Comparison of ENCODE assay signal across 15 cellular contexts in the genomic region with DNA sequence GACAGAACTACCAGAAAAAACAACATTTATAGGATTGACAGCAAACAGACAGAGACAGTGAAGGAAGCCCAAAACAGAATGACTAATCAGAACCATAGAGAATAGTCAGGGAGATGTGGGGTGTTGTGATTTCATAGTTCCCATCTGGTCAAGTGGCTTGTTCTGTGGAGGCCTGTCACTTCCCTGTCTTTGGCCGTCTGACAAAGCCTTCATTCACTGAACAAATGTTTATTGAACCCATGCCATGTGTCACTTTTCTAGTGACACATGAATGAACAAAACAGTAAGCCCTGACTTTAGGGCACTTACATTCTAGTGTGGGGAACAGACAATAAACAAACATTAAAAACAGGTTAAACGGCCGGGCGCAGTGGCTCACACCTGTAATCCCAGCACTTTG. TPM values are rescaled to one million over a fixed set of nuclear protein-coding genes. Genes with fewer than 3 reads are reported as not detected.
DNase-seq lines count a peak whose midpoint lies in the region; ATAC-seq and TF ChIP-seq lines count a peak whose summit lies in the region.
"Had no signal": no experiment of that assay in that cellular context is flagged by ENCODE, and none has a peak within 500 bp of the region (broad histone marks: within the 10 kb centered on the region; RNA-seq: fewer than 3 reads in every experiment).

No MANE protein-coding gene starts in this region.

- H3K36me3 Mint-ChIP-seq in CD4-positive, alpha-beta memory T cell, result peaks cover under 1 to 21% of the 10 kb centered on the region in 2 donors
- peaks cover 0 to 5% (median 0%) of the 10 kb centered on the region in 5 donors for H3K36me3 Mint-ChIP-seq in naive thymus-derived CD4-positive, alpha-beta T cell
- H3K36me3 Mint-ChIP-seq: naive B cell had no signal

- POLR2A ChIA-PET in CD4-positive, alpha-beta memory T cell (lab: Charles Lee; ENCODE audit: partially characterized antibody), result no interaction called here
- POLR2A ChIA-PET in naive thymus-derived CD4-positive, alpha-beta T cell (lab: Charles Lee), result no interaction called here
- POLR2A ChIA-PET in A673 (lab: Charles Lee; ENCODE audit: low non-redundant PET), result no interaction called here

- H3K9me3 Mint-ChIP-seq in CD4-positive, alpha-beta memory T cell, result peaks cover 0 to 7% (median 0%) of the 10 kb centered on the region in 8 donors
- no peaks in the 10 kb centered on the region for H3K9me3 Mint-ChIP-seq in naive thymus-derived CD4-positive, alpha-beta T cell
- H3K9me3 Mint-ChIP-seq: activated CD4-positive, alpha-beta T cell treated with anti-CD3 and anti-CD28 coated beads, Interleukin-2, amount 10 ng/mL, durations not matched to agents 7 days and 5 days; naive B cell had no signal

- H3K4me1 Mint-ChIP-seq in CD4-positive, alpha-beta memory T cell, result peaks cover 11 to 40% (median 24%) of the 10 kb centered on the region in 4 donors
- H3K4me1 Mint-ChIP-seq in naive thymus-derived CD4-positive, alpha-beta T cell, result peaks cover 15 to 38% (median 31%) of the 10 kb centered on the region in 7 donors

- no peak for DNase-seq in CD4-positive, alpha-beta memory T cell
- DNase-seq in DMS53 treated with DMSO at 0.1 percent for 48 hours (lab: John Stamatoyannopoulos, UW; ENCODE audit: unreplicated experiment), result peak; percentile 46
- peak in 1 of 2 donors; percentile 45 for DNase-seq in breast epithelium (ENCODE audit: low spot score in 2 of 2)
- DNase-seq in naive thymus-derived CD4-positive, alpha-beta T cell, result no peak
- no peak for DNase-seq in NCI-H526 treated with DMSO at 0.1 percent for 48 hours (lab: John Stamatoyannopoulos, UW)
- DNase-seq in A673 (ENCODE audit: low spot score), result no peak
- DNase-seq in activated effector memory CD4-positive, alpha-beta T cell treated with anti-CD3 and anti-CD28 coated beads, Interleukin-2, amount 50 U/mL, for 16 hours, result no peak
- DNase-seq: activated CD4-positive, alpha-beta T cell treated with anti-CD3 and anti-CD28 coated beads, Interleukin-2, amount 10 ng/mL, durations not matched to agents 7 days and 5 days; activated gamma-delta T cell; brain microvascular endothelial cell; glutamatergic neuron; naive B cell; SW 1271 had no signal

- no peaks in the 10 kb centered on the region for H3K9me3 ChIP-seq in CD4-positive, alpha-beta memory T cell (ENCODE audit: control insufficient read depth in 1 of 2, low read length in 2 of 2)
- H3K9me3 ChIP-seq in breast epithelium (no peaks in the 10 kb centered on the region), A673 (ENCODE audit: low read depth, low read length, poor library complexity, severe bottlenecking) (no peaks in the 10 kb centered on the region)
- H3K9me3 ChIP-seq in naive thymus-derived CD4-positive, alpha-beta T cell (ENCODE audit: control insufficient read depth in 2 of 3, low read length in 3 of 3), result no peaks in the 10 kb centered on the region
- H3K9me3 ChIP-seq: stomach had no signal

- intact Hi-C loops in CD4-positive, alpha-beta memory T cell (cut with micrococcal nuclease), result loop anchor here (5.0 to 10.0 kb wide), 4 partner anchors 135 to 1273 kb away; partner anchors contain the start of genes IFNLR1, RCAN3 and ZNF436
- intact Hi-C loops in breast epithelium (cut with DNase I; ENCODE audit: low total_unique reads), result no loop called here
- intact Hi-C loops in naive thymus-derived CD4-positive, alpha-beta T cell (cut with micrococcal nuclease), result loop anchor here (5.0 to 10.0 kb wide), 10 partner anchors 53 to 1295 kb away; partner anchors contain the start of genes HNRNPR (in 1 of the 2), RPL11 (in 1 of the 2), SRSF10 (in 1 of the 2) and TMEM50A (in 1 of the 2)
- intact Hi-C loops in A673 (cut with micrococcal nuclease; ENCODE audit: unreplicated experiment), result loop anchor here (5.0 to 10.0 kb wide), 2 partner anchors 95 to 248 kb away; no protein-coding TSS in a partner anchor

- peaks cover 20% of the 10 kb centered on the region for H3K4me1 ChIP-seq in CD4-positive, alpha-beta memory T cell (ENCODE audit: insufficient read depth, low read length)
- H3K4me1 ChIP-seq in breast epithelium (peaks cover 0 to 15% of the 10 kb centered on the region in 2 donors), A673 (ENCODE audit: insufficient read depth, low read length, poor library complexity, severe bottlenecking) (peaks cover 6% of the 10 kb centered on the region)
- peaks cover 18 to 19% of the 10 kb centered on the region in 2 donors for H3K4me1 ChIP-seq in naive thymus-derived CD4-positive, alpha-beta T cell (ENCODE audit: control insufficient read depth in 2 of 2, insufficient read depth in 2 of 2, low read length in 2 of 2)

- CTCF ChIA-PET in CD4-positive, alpha-beta memory T cell (lab: Charles Lee; ENCODE audit: partially characterized antibody), result interaction anchor here (1.5 to 6.6 kb wide), 2 partner anchors 248 to 441 kb away, joined by 3 to 49 read pairs; no protein-coding TSS in a partner anchor
- CTCF ChIA-PET in naive thymus-derived CD4-positive, alpha-beta T cell (lab: Charles Lee), result interaction anchor here (3.1 kb wide), 1 partner anchor 441 kb away, joined by 14 read pairs; no protein-coding TSS in a partner anchor
- CTCF ChIA-PET in A673 (lab: Charles Lee), result no interaction called here

- no peak for ATAC-seq in naive thymus-derived CD4-positive, alpha-beta T cell
- ATAC-seq: left lobe of liver had no signal

- no peak overlapping the region for H3K27ac ChIP-seq in CD4-positive, alpha-beta memory T cell (ENCODE audit: low read depth, low read length)
- peak overlapping the region; percentile 70 to 80 for H3K27ac ChIP-seq in breast epithelium
- no peak overlapping the region for H3K27ac ChIP-seq in naive thymus-derived CD4-positive, alpha-beta T cell (ENCODE audit: low read depth, low read length)
- no peak overlapping the region for H3K27ac ChIP-seq in A673 (ENCODE audit: low read depth, low read length, poor library complexity, severe bottlenecking)
- H3K27ac ChIP-seq: brain microvascular endothelial cell had no signal

- H3K27ac Mint-ChIP-seq in CD4-positive, alpha-beta memory T cell, result peak overlapping the region; percentile 17 to 97 (median 66)
- peak overlapping the region in 7 of 9 donors; percentile 71 to 100 (median 98) for H3K27ac Mint-ChIP-seq in naive thymus-derived CD4-positive, alpha-beta T cell

- TF ChIP-seq CTCF in breast epithelium (IDR thresholded peaks at IDR 0.05) (no peak), A673 (conservative IDR thresholded peaks at IDR 0.05; ENCODE audit: low read depth, low read length) (no peak)

- no peak overlapping the region for H3K4me3 ChIP-seq in CD4-positive, alpha-beta memory T cell (ENCODE audit: low read length in 2 of 2)
- H3K4me3 ChIP-seq in breast epithelium (no peak overlapping the region), A673 (ENCODE audit: low read depth, low read length, poor library complexity, severe bottlenecking) (no peak overlapping the region)
- no peak overlapping the region for H3K4me3 ChIP-seq in naive thymus-derived CD4-positive, alpha-beta T cell (ENCODE audit: low read length)
- H3K4me3 ChIP-seq: stomach had no signal

- TF ChIP-seq POLR2A in breast epithelium (IDR thresholded peaks at IDR 0.05), result no peak

- H3K27me3 ChIP-seq in CD4-positive, alpha-beta memory T cell (ENCODE audit: insufficient read depth, low read length), result no peaks in the 10 kb centered on the region
- H3K27me3 ChIP-seq in breast epithelium (no peaks in the 10 kb centered on the region), A673 (replicated peaks; ENCODE audit: insufficient read depth, low read depth, low read length, poor library complexity) (no peaks in the 10 kb centered on the region)
- no peaks in the 10 kb centered on the region for H3K27me3 ChIP-seq in naive thymus-derived CD4-positive, alpha-beta T cell (ENCODE audit: control insufficient read depth in 2 of 2, insufficient read depth in 2 of 2, low read length in 2 of 2)
- H3K27me3 ChIP-seq: brain microvascular endothelial cell, stomach had no signal

- no TSS peak for BruUV-seq in A673 (replicated peaks; lab: Mats Ljungman, UMichigan)

- peak overlapping the region in 2 of 8 donors; percentile 47 to 72 for H3K4me3 Mint-ChIP-seq in CD4-positive, alpha-beta memory T cell
- H3K4me3 Mint-ChIP-seq in naive thymus-derived CD4-positive, alpha-beta T cell, result peak overlapping the region in 5 of 10 donors; percentile 1 to 95 (median 7)

- H3K27me3 Mint-ChIP-seq in CD4-positive, alpha-beta memory T cell, result peaks cover 0 to 3% of the 10 kb centered on the region in 2 donors
- H3K27me3 Mint-ChIP-seq in naive thymus-derived CD4-positive, alpha-beta T cell, result peaks cover 0 to 17% (median 0%) of the 10 kb centered on the region in 5 donors

- no peaks in the 10 kb centered on the region for H3K36me3 ChIP-seq in CD4-positive, alpha-beta memory T cell (ENCODE audit: insufficient read depth, low read length)
- H3K36me3 ChIP-seq in breast epithelium (no peaks in the 10 kb centered on the region), A673 (ENCODE audit: insufficient read depth, low read length, poor library complexity, severe bottlenecking) (no peaks in the 10 kb centered on the region)
- H3K36me3 ChIP-seq in naive thymus-derived CD4-positive, alpha-beta T cell (ENCODE audit: control insufficient read depth in 2 of 3, insufficient read depth in 3 of 3, low read length in 3 of 3), result peaks cover 0 to 6% (median 0%) of the 10 kb centered on the region in 3 experiments
- H3K36me3 ChIP-seq: brain microvascular endothelial cell, stomach had no signal

RNA-seq across cellular contexts. Expression of gene SRRM1, which starts 3.2 kb away (rescaled TPM):
- total RNA-seq in CD4-positive, alpha-beta memory T cell, result 100 to 1,000 TPM; 209 to 230 TPM
- polyA plus RNA-seq in CD4-positive, alpha-beta memory T cell, result 100 to 1,000 TPM in 1 of 2 donors, 10 to 100 TPM in 1; 73.8 to 229 TPM
- total RNA-seq in breast epithelium, result 100 to 1,000 TPM in 2 of 3 donors, 10 to 100 TPM in 1; 96.3 to 134 (median 118) TPM
- total RNA-seq in naive thymus-derived CD4-positive, alpha-beta T cell, result 100 to 1,000 TPM; 188 to 342 (median 246) TPM
- polyA plus RNA-seq in naive thymus-derived CD4-positive, alpha-beta T cell, result 100 to 1,000 TPM; 173 to 261 TPM
- 185 and 193 TPM in 2 replicates for total RNA-seq in A673 (2021)

Comparison
In these comparisons a context has a peak if more than half of its experiments do, and no peak if none do; other contexts are left out.
1. H3K27ac ChIP-seq: peak in breast epithelium (2 of 2); none in CD4-positive, alpha-beta memory T cell (single experiment), naive thymus-derived CD4-positive, alpha-beta T cell (single experiment) and A673 (single experiment).